ENCODE assay signal across 23 cellular contexts in the genomic region with DNA sequence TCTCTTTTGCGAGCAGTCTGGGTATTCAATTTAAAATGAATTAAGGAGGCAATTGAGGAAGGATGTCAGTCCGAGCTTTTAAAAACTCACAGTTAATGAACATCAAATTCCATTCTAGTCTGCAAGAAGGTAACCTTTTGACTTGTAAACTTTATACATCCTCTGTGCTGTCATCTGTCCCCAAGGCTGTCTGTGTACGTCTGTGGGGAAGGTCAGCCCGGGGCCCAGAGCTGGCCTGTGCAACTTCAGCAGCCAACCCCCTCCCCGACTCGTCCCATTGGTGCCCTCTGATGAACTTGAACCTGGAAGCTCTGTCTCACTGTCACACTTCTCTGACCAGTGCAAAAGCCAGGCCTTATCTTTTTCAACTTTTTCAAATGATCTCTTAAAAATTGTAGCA.
"Had no signal": no experiment of that assay in that cellular context is flagged by ENCODE, and none has a peak within 500 bp of the region (broad histone marks: within the 10 kb centered on the region; RNA-seq: fewer than 3 reads in every experiment).

No MANE protein-coding gene starts in this region.

- H3K4me1 Mint-ChIP-seq: activated CD4-positive, alpha-beta T cell treated with anti-CD3 and anti-CD28 coated beads, Interleukin-2, amount 10 ng/mL, durations not matched to agents 7 days and 5 days; activated naive CD4-positive, alpha-beta T cell treated with anti-CD3 and anti-CD28 coated beads, Interleukin-2, amount 50 U/mL, for 24 hours had no signal

- DNase-seq: activated CD4-positive, alpha-beta memory T cell treated with anti-CD3 and anti-CD28 coated beads for 36 hours; activated CD4-positive, alpha-beta T cell treated with anti-CD3 and anti-CD28 coated beads, Interleukin-2, amount 10 ng/mL, durations not matched to agents 7 days and 5 days; activated CD4-positive, CD25-positive, alpha-beta regulatory T cell; activated effector memory CD4-positive, alpha-beta T cell treated with Interleukin-2 at 50 U/mL for 16 hours; activated naive CD4-positive, alpha-beta T cell; activated T-cell treated with anti-CD3 and anti-CD28 coated beads, Interleukin-2, amount 50 U/mL, for 24 hours; amniotic stem cell; body of pancreas; IMR-90; Kasumi-1; KBM-7; NCI-H1105 treated with DMSO at 0.1 percent for 48 hours; NCI-H1436 treated with DMSO at 0.1 percent for 48 hours; NCI-H187; NCI-H2081; NCI-H510A treated with DMSO at 0.1 percent for 48 hours; NCI-H69; SK-N-SH; T-helper 1 cell had no signal

- H3K27ac Mint-ChIP-seq: activated CD4-positive, alpha-beta memory T cell treated with anti-CD3 and anti-CD28 coated beads for 36 hours; activated CD4-positive, alpha-beta T cell treated with anti-CD3 and anti-CD28 coated beads, Interleukin-2, amount 10 ng/mL, durations not matched to agents 7 days and 5 days; activated naive CD4-positive, alpha-beta T cell treated with anti-CD3 and anti-CD28 coated beads, Interleukin-2, amount 50 U/mL, for 24 hours; activated T-cell treated with anti-CD3 and anti-CD28 coated beads, Interleukin-2, amount 50 U/mL, for 24 hours; activated T-helper 1 cell treated with anti-CD3 and anti-CD28 coated beads, Interleukin-12 subunit alpha, Interleukin-12 subunit beta, Interleukin-2, Interleukin-4 antibody, amounts not matched to agents 30 ng/mL and 10 ng/mL and 1 ng/mL, durations not matched to agents 14 hours and 24 hours and 36 hours had no signal

- H3K27ac ChIP-seq: body of pancreas, VCaP had no signal

- H3K4me3 Mint-ChIP-seq: activated CD4-positive, alpha-beta memory T cell treated with anti-CD3 and anti-CD28 coated beads for 36 hours; activated CD4-positive, alpha-beta T cell treated with anti-CD3 and anti-CD28 coated beads, Interleukin-2, amount 10 ng/mL, durations not matched to agents 7 days and 5 days; activated naive CD4-positive, alpha-beta T cell treated with anti-CD3 and anti-CD28 coated beads, Interleukin-2, amount 50 U/mL, for 24 hours; activated T-cell treated with anti-CD3 and anti-CD28 coated beads, Interleukin-2, amount 50 U/mL, for 24 hours; activated T-helper 1 cell treated with anti-CD3 and anti-CD28 coated beads, Interleukin-12 subunit alpha, Interleukin-12 subunit beta, Interleukin-2, Interleukin-4 antibody, amounts not matched to agents 30 ng/mL and 10 ng/mL and 1 ng/mL, durations not matched to agents 14 hours and 24 hours and 36 hours had no signal

- H3K27me3 ChIP-seq: ascending aorta, body of pancreas had no signal

- H3K36me3 Mint-ChIP-seq: activated CD4-positive, alpha-beta memory T cell treated with anti-CD3 and anti-CD28 coated beads for 36 hours; activated naive CD4-positive, alpha-beta T cell treated with anti-CD3 and anti-CD28 coated beads, Interleukin-2, amount 50 U/mL, for 24 hours had no signal

- H3K4me3 ChIP-seq: ascending aorta, body of pancreas had no signal

- H3K4me1 ChIP-seq: ascending aorta, body of pancreas had no signal

- ATAC-seq: body of pancreas had no signal

- H3K9me2 ChIP-seq: SK-N-SH had no signal

- H3K4me2 ChIP-seq: SK-N-SH had no signal

- H3K27me3 Mint-ChIP-seq: activated naive CD4-positive, alpha-beta T cell treated with anti-CD3 and anti-CD28 coated beads, Interleukin-2, amount 50 U/mL, for 24 hours had no signal

- H3K9me3 ChIP-seq: ascending aorta, body of pancreas, SK-N-SH had no signal

- H3K9me3 Mint-ChIP-seq: activated CD4-positive, alpha-beta memory T cell treated with anti-CD3 and anti-CD28 coated beads for 36 hours; activated CD4-positive, alpha-beta T cell treated with anti-CD3 and anti-CD28 coated beads, Interleukin-2, amount 10 ng/mL, durations not matched to agents 7 days and 5 days; activated naive CD4-positive, alpha-beta T cell treated with anti-CD3 and anti-CD28 coated beads, Interleukin-2, amount 50 U/mL, for 24 hours; activated T-cell treated with anti-CD3 and anti-CD28 coated beads, Interleukin-2, amount 50 U/mL, for 24 hours; activated T-helper 1 cell treated with anti-CD3 and anti-CD28 coated beads, Interleukin-12 subunit alpha, Interleukin-12 subunit beta, Interleukin-2, Interleukin-4 antibody, amounts not matched to agents 30 ng/mL and 10 ng/mL and 1 ng/mL, durations not matched to agents 14 hours and 24 hours and 36 hours had no signal

- H3K9ac ChIP-seq: SK-N-SH had no signal
